Comparison of ENCODE assay signal across 8 cellular contexts in genomic region chr14:77099425-77100167, GRCh38. TPM values are rescaled to one million over a fixed set of nuclear protein-coding genes. Genes with fewer than 3 reads are reported as not detected.
DNase-seq lines count a peak whose midpoint lies in the region; ATAC-seq and TF ChIP-seq lines count a peak whose summit lies in the region.

No MANE protein-coding gene starts in this region.

- peaks cover 7% of the 10 kb centered on the region for H3K79me2 ChIP-seq in fibroblast of lung (ENCODE audit: control insufficient read depth, insufficient read depth, low read length)

- H3K9me3 ChIP-seq in T-helper 17 cell (ENCODE audit: control insufficient read depth, low read length, poor library complexity, severe bottlenecking) (no peaks in the 10 kb centered on the region), fibroblast of lung (ENCODE audit: control insufficient read depth, insufficient read depth, low read depth, low read length) (no peaks in the 10 kb centered on the region), psoas muscle (no peaks in the 10 kb centered on the region)

- H2AFZ ChIP-seq in fibroblast of lung (ENCODE audit: low read length), result no peak overlapping the region

- H3K27ac ChIP-seq in fibroblast of lung (ENCODE audit: insufficient read depth, low read length) (peak overlapping the region; percentile 96), psoas muscle (peak overlapping the region; percentile 98)

- H3K36me3 Mint-ChIP-seq in T-helper 17 cell (ENCODE audit: low read depth), result peaks cover 4% of the 10 kb centered on the region

- TF ChIP-seq CTCF in AG10803 (conservative IDR thresholded peaks at IDR 0.05; ENCODE audit: low read length) (no peak), fibroblast of lung (conservative IDR thresholded peaks at IDR 0.05 in 1 of 2, IDR thresholded peaks at IDR 0.05 in 1 of 2; ENCODE audit: low read depth in 1 of 2, low read length in 2 of 2) (no peak), psoas muscle (IDR thresholded peaks at IDR 0.05) (no peak), omental fat pad (IDR thresholded peaks at IDR 0.05) (no peak)

- no peaks in the 10 kb centered on the region for H4K20me1 ChIP-seq in fibroblast of lung (ENCODE audit: control insufficient read depth, extremely low read depth, insufficient read depth, low read length)

- H3K4me1 ChIP-seq in fibroblast of lung (ENCODE audit: control insufficient read depth, extremely low read depth, insufficient read depth, low read length) (peaks cover 13% of the 10 kb centered on the region), psoas muscle (peaks cover 55% of the 10 kb centered on the region)

- no peak overlapping the region for H3K9ac ChIP-seq in fibroblast of lung (ENCODE audit: insufficient read depth, low read length)

- CTCF ChIA-PET in HEK293T (lab: Yijun Ruan, JAX), result interaction anchor here (0.7 to 1.7 kb wide), 4 partner anchors 8 to 223 kb away, joined by 3 to 7 read pairs (median 6); no protein-coding TSS in a partner anchor

- DNase-seq in AG10803 (ENCODE audit: low read depth) (peak; percentile 77), HEK293T (ENCODE audit: extremely low spot score) (peak; percentile 34), T-helper 17 cell (no peak), fibroblast of lung (ENCODE audit: low read depth in 2 of 2) (peak; percentile 72 to 87), psoas muscle (no peak), activated gamma-delta T cell (lab: John Stamatoyannopoulos, UW) (no peak), omental fat pad (ENCODE audit: low spot score) (no peak)

- H3K27me3 Mint-ChIP-seq in T-helper 17 cell, result no peaks in the 10 kb centered on the region

- H3K36me3 ChIP-seq in fibroblast of lung (ENCODE audit: control insufficient read depth, insufficient read depth, low read length) (no peaks in the 10 kb centered on the region), psoas muscle (ENCODE audit: insufficient read depth in 1 of 2, low read depth in 1 of 2) (no peaks in the 10 kb centered on the region)

- peaks cover 42% of the 10 kb centered on the region for H3K4me1 Mint-ChIP-seq in T-helper 17 cell

- H3K4me3 ChIP-seq in AG10803 (ENCODE audit: low read length) (peak overlapping the region; percentile 99), fibroblast of lung (replicated peaks in 1 of 4; ENCODE audit: control extremely low read depth in 1 of 4, insufficient read depth in 1 of 4, low read depth in 3 of 4, low read length in 4 of 4) (peak overlapping the region; percentile 80 to 99 (median 94)), psoas muscle (peak overlapping the region; percentile 66)

- peak overlapping the region; percentile 97 for H3K4me3 Mint-ChIP-seq in T-helper 17 cell

- intact Hi-C loops in psoas muscle (cut with DNase I), result loop anchor here in 1 of 2 donors (5.0 kb wide), 1 partner anchor 1842 kb away; no protein-coding TSS in a partner anchor

- peak overlapping the region; percentile 97 for H3K27ac Mint-ChIP-seq in T-helper 17 cell

- 7 to 13% (median 11%) methylated on average over 7 of the region's 7 CpGs for WGBS in psoas muscle, 3 donors

- H3K27me3 ChIP-seq in fibroblast of lung (ENCODE audit: control insufficient read depth, insufficient read depth, low read length) (no peaks in the 10 kb centered on the region), psoas muscle (ENCODE audit: insufficient read depth in 3 of 3, low read length in 2 of 3) (no peaks in the 10 kb centered on the region)

- POLR2A ChIA-PET in HEK293T (lab: Yijun Ruan, JAX), result interaction anchor here (0.8 to 3.2 kb wide), 4 partner anchors 9 to 222 kb away, joined by 3 to 9 read pairs (median 6); partner anchors contain the start of gene GSTZ1

- ATAC-seq in T-helper 17 cell, result no peak
- ATAC-seq in psoas muscle, result no peak
- ATAC-seq in GM19328 (IDR thresholded peaks at IDR 0.05; ENCODE audit: unreplicated experiment), result no peak
- ATAC-seq in omental fat pad (ENCODE audit: low FRiP score), result no peak

- H3K4me2 ChIP-seq in fibroblast of lung (ENCODE audit: extremely low read depth, insufficient read depth, low read length), result peak overlapping the region; percentile 99

TF ChIP-seq in HEK293T, 16 proteins besides CTCF, POLR2A, EP300 and RAD21:
- no peak for TF ChIP-seq FOXK2 (IDR thresholded peaks at IDR 0.05)
- peak; percentile 96 for TF ChIP-seq L3MBTL2 (conservative IDR thresholded peaks at IDR 0.05)

RNA-seq across cellular contexts. Expression of gene CIPC, which starts 1.5 kb away (rescaled TPM):
- total RNA-seq in T-helper 17 cell, result 10 to 100 TPM; 11.2 to 13.4 TPM
- 10.8 and 12.1 TPM in 2 replicates for total RNA-seq in fibroblast of lung
- polyA plus RNA-seq in fibroblast of lung, result 8.9 and 12.8 TPM in 2 replicates
- polyA plus RNA-seq in fibroblast of lung (2012), result 4.8 and 7.4 TPM in 2 replicates
- 9.5 and 11.5 TPM in 2 replicates for polyA minus RNA-seq in fibroblast of lung (ENCODE audit: low replicate concordance)
- total RNA-seq in psoas muscle, result 100 to 1,000 TPM in 3 of 4 donors, 10 to 100 TPM in 1; 83.8 to 133 (median 112) TPM
- 100 to 1,000 TPM in 1 of 3 donors, 10 to 100 TPM in 2; 23.1 to 116 (median 54.9) TPM for polyA plus RNA-seq in psoas muscle
- 10 to 100 TPM; 34.2 to 47.3 (median 40.3) TPM for total RNA-seq in omental fat pad

RNA-seq across cellular contexts. Expression of gene ZDHHC22, which starts 42.0 kb away (rescaled TPM):
- total RNA-seq in T-helper 17 cell (not detected), fibroblast of lung (not detected in 2 replicates), psoas muscle (not detected), omental fat pad (not detected)
- polyA plus RNA-seq in fibroblast of lung (not detected in 2 replicates), psoas muscle (under 1 TPM in 2 of 3 donors, not detected in 1; 0.01 to 0.04 TPM)
- not detected in 2 replicates for polyA plus RNA-seq in fibroblast of lung (2012)
- not detected in 2 replicates for polyA minus RNA-seq in fibroblast of lung (ENCODE audit: low replicate concordance)

Comparison
In these comparisons a context has a peak if more than half of its experiments do, and no peak if none do; other contexts are left out.
1. DNase-seq: peak in AG10803 (single experiment), HEK293T (single experiment) and fibroblast of lung (2 of 2); none in T-helper 17 cell (0 of 3), psoas muscle (0 of 2), activated gamma-delta T cell (single experiment) and omental fat pad (single experiment).
2. Peak in every context shown above with its lines, with median percentiles within 50 percentile points of each other: H3K4me3 ChIP-seq.